Comparison of ENCODE assay signal across 19 cellular contexts in genomic region chr12:56348776-56349175, GRCh38.
"Had no signal": no experiment of that assay in that cellular context is flagged by ENCODE, and none has a peak within 500 bp of the region (broad histone marks: within the 10 kb centered on the region; RNA-seq: fewer than 3 reads in every experiment).

No MANE protein-coding gene starts in this region.

- H3K9me3 Mint-ChIP-seq: mesothelial cell of epicardium; natural killer cell treated with Interleukin-12 subunit alpha and Interleukin-12 subunit beta and Interleukin-15 and Interleukin-18, amount 100 ng/mL, for 72 hours; neural progenitor cell; stimulated activated naive B cell treated with anti-CD40 and anti-IgM and Interleukin-4, amounts not matched to agents 10 μg/mL and 1 μg/mL and 100 μg/mL, for 72 hours had no signal

- H3K27ac Mint-ChIP-seq: mesothelial cell of epicardium; natural killer cell treated with Interleukin-12 subunit alpha and Interleukin-12 subunit beta and Interleukin-15 and Interleukin-18, amount 100 ng/mL, for 72 hours; neural progenitor cell; progenitor cell of endocrine pancreas had no signal

- H3K4me1 ChIP-seq: gastrocnemius medialis, neural progenitor cell had no signal

- ATAC-seq: esophagus mucosa; gastrocnemius medialis; left lobe of liver; natural killer cell treated with Interleukin-12 subunit alpha and Interleukin-12 subunit beta and Interleukin-15 and Interleukin-18, amount 100 ng/mL, for 72 hours; right cardiac atrium; stimulated activated naive B cell treated with anti-CD40 and anti-IgM and Interleukin-4, amounts not matched to agents 10 μg/mL and 1 μg/mL and 100 μg/mL, for 72 hours had no signal

- H3K4me1 Mint-ChIP-seq: mesothelial cell of epicardium had no signal

- H3K9ac ChIP-seq: neural progenitor cell had no signal

- H3K9me3 ChIP-seq: gastrocnemius medialis, ovary had no signal

- H3K27me3 ChIP-seq: gastrocnemius medialis, neural progenitor cell, ovary had no signal

- DNase-seq: cortex of kidney; effector memory CD4-positive, alpha-beta T cell; gastrocnemius medialis; islet precursor cell; mammary epithelial cell; nucleus accumbens; ovary; right cardiac atrium; small intestine; stimulated activated CD4-positive, alpha-beta T cell treated with anti-CD3 and anti-CD28 coated beads, Interleukin-4, amount 100 ng/mL, for 1 hour; stimulated activated CD8-positive, alpha-beta memory T cell treated with anti-CD3 and anti-CD28 coated beads, Interleukin-4, amount 100 ng/mL, for 48 hours; stimulated activated naive B cell treated with anti-CD40 and anti-IgM and Interleukin-4, amounts not matched to agents 10 μg/mL and 1 μg/mL and 100 μg/mL, for 72 hours; trophoblast cell had no signal

- H3K27me3 Mint-ChIP-seq: natural killer cell treated with Interleukin-12 subunit alpha and Interleukin-12 subunit beta and Interleukin-15 and Interleukin-18, amount 100 ng/mL, for 72 hours; progenitor cell of endocrine pancreas; stimulated activated naive B cell treated with anti-CD40 and anti-IgM and Interleukin-4, amounts not matched to agents 10 μg/mL and 1 μg/mL and 100 μg/mL, for 72 hours had no signal

- H3K4me3 ChIP-seq: gastrocnemius medialis, neural progenitor cell, ovary had no signal

- H3K36me3 ChIP-seq: ovary had no signal

- H3K4me3 Mint-ChIP-seq: mesothelial cell of epicardium; natural killer cell treated with Interleukin-12 subunit alpha and Interleukin-12 subunit beta and Interleukin-15 and Interleukin-18, amount 100 ng/mL, for 72 hours; neural progenitor cell; stimulated activated naive B cell treated with anti-CD40 and anti-IgM and Interleukin-4, amounts not matched to agents 10 μg/mL and 1 μg/mL and 100 μg/mL, for 72 hours had no signal
